1 cellular context compared by ENCODE assay signal in the genomic region with DNA sequence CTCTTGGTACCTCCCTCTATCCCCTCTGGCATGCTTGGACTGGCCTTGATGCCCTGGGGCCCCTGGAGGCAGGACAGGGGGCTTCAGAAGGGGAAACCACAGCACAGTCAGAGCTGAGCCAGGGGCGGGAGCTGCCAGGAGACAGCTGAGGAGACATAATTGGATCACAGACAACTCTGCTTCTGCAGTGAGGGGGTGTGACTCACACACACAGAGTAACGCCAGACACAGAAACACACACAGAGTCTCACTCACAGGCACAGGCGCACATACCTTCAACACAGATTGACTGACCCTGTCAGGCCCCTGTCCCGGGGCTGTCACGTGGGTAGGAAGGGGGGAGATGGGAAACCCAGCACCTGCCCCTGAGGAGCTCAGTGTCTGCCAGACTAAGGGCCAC.
A peak's percentile ranks its signal among the peaks of the same experiment; 100 is the strongest.
TF ChIP-seq lines count a peak whose summit lies in the region.

No MANE protein-coding gene starts in this region.

TF ChIP-seq in HEK293, 187 proteins besides CTCF, POLR2A, EP300 and RAD21 (continued from another document):
- TF ChIP-seq ZBTB10 (tag by site-specific recombination; IDR thresholded peaks at IDR 0.05) (no peak), ZNF133 (tag by site-specific recombination; IDR thresholded peaks at IDR 0.05) (no peak), ZBTB1 (tag by site-specific recombination; IDR thresholded peaks at IDR 0.05) (no peak), ZNF211 (tag by site-specific recombination; IDR thresholded peaks at IDR 0.05; ENCODE audit: low read depth) (no peak), OSR2 (tag by site-specific recombination; IDR thresholded peaks at IDR 0.05) (0 out of 2 replicates have a peak, but pooled peaks have one; percentile 35), ZBTB44 (tag by site-specific recombination; IDR thresholded peaks at IDR 0.05) (no peak), ZSCAN30 (tag by site-specific recombination; IDR thresholded peaks at IDR 0.05) (no peak), ZEB2 (tag by site-specific recombination; IDR thresholded peaks at IDR 0.05) (no peak), PBX3 (CRISPR knock-in tag; IDR thresholded peaks at IDR 0.05) (no peak), ZNF132 (tag by site-specific recombination; IDR thresholded peaks at IDR 0.05; ENCODE audit: borderline replicate concordance) (no peak), GLIS1 (tag by site-specific recombination; IDR thresholded peaks at IDR 0.05) (peak; percentile 23; the same call in 1 of the 2 replicates), ZNF140 (tag by site-specific recombination; IDR thresholded peaks at IDR 0.05) (no peak), ZNF335 (tag by site-specific recombination; conservative IDR thresholded peaks at IDR 0.05) (no peak; the same call in 1 of the 2 replicates)
